In genomic region chr7:98249106-98249505, GRCh38 we compare ENCODE assay signal across 2 cellular contexts.
TF ChIP-seq lines count a peak whose summit lies in the region.

No MANE protein-coding gene starts in this region.

TF ChIP-seq in WTC11, 78 proteins besides CTCF, POLR2A, EP300 and RAD21:
- TF ChIP-seq TEAD4 (CRISPR knock-in tag; IDR thresholded peaks at IDR 0.05) (no peak), ETV6 (CRISPR knock-in tag; IDR thresholded peaks at IDR 0.05) (peak; percentile 83), USF2 (CRISPR knock-in tag; IDR thresholded peaks at IDR 0.05) (no peak), ZNF263 (CRISPR knock-in tag; IDR thresholded peaks at IDR 0.05; ENCODE audit: low read depth) (no peak)

TF ChIP-seq in HepG2, 621 proteins besides CTCF, POLR2A, EP300 and RAD21:
- no peak for TF ChIP-seq GABPA (IDR thresholded peaks at IDR 0.05; ENCODE audit: low read depth, low read length)
- TF ChIP-seq GABPA (CRISPR knock-in tag; IDR thresholded peaks at IDR 0.05; ENCODE audit: low read depth), result peak; percentile 65
- no peak for TF ChIP-seq MAF1 (CRISPR knock-in tag; IDR thresholded peaks at IDR 0.05; ENCODE audit: borderline replicate concordance)
